ENCODE assay signal across 12 cellular contexts in the genomic region with DNA sequence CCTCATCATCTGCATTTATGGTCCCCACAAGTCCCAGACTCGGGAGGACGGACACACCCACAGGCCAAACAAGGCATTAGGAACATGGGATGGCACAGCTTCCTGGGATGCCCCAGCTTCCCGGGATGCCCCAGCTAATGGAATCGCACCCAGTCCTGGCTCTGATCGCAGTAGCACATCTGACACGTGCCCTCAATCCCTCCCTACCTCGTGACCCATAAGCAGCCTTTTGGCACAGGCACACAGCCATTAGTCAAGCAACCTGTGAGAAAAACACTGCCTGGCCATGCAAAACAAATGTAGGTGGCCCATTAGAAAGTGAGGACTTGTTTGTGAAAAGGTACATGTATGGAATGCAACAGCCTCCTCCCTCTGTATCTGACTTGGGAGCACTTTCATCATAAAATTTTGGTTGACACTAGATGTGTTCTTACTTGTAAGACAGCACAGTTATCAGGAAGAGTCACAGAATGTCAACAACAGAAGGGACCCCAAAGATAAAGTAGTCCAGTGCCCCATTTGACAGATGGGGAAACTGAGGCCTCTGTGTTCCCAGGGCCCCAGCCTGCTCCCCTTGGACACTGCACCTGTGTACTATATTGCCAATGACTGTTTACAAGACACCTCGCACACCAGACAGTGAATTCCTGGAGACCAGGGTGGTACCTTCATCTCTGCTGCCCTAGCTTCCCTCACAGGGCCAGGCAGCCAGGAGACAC. TPM values are rescaled to one million over a fixed set of nuclear protein-coding genes. Genes with fewer than 3 reads are reported as not detected.
DNase-seq lines count a peak whose midpoint lies in the region; ATAC-seq and TF ChIP-seq lines count a peak whose summit lies in the region.
"Had no signal": no experiment of that assay in that cellular context is flagged by ENCODE, and none has a peak within 500 bp of the region (broad histone marks: within the 10 kb centered on the region; RNA-seq: fewer than 3 reads in every experiment).

No MANE protein-coding gene starts in this region.

- H3K9me3 ChIP-seq in HUES64 (ENCODE audit: insufficient read depth, low read depth, low read length) (no peaks in the 10 kb centered on the region), RWPE2 (ENCODE audit: severe bottlenecking) (no peaks in the 10 kb centered on the region)
- H3K9me3 ChIP-seq: Peyer's patch had no signal

- peaks cover 41% of the 10 kb centered on the region for H3K4me1 ChIP-seq in HUES64 (ENCODE audit: insufficient read depth, low read length)
- H3K4me1 ChIP-seq in RWPE2 (ENCODE audit: insufficient read depth, poor library complexity, severe bottlenecking): peaks cover 61% of the 10 kb centered on the region

- no peak for TF ChIP-seq CTCF in RWPE2 (IDR thresholded peaks at IDR 0.05; ENCODE audit: poor library complexity, severe bottlenecking)
- TF ChIP-seq CTCF in retinal pigment epithelial cell (conservative IDR thresholded peaks at IDR 0.05; ENCODE audit: low read depth, low read length): no peak
- TF ChIP-seq CTCF in GM20000 (IDR thresholded peaks at IDR 0.05; ENCODE audit: extremely low read depth, missing control alignments): no peak

- H3K4me3 ChIP-seq in HUES64 (ENCODE audit: low read length) (no peak overlapping the region), RWPE2 (ENCODE audit: severe bottlenecking) (no peak overlapping the region), retinal pigment epithelial cell (ENCODE audit: low read length) (no peak overlapping the region)
- H3K4me3 ChIP-seq: Peyer's patch had no signal

- no peak for ATAC-seq in RWPE2 (ENCODE audit: low read depth)
- ATAC-seq in GM21786 (IDR thresholded peaks at IDR 0.05; ENCODE audit: unreplicated experiment): no peak
- ATAC-seq: activated T-helper 17 cell treated with anti-CD3 and anti-CD28 coated beads, Interleukin-2, amount 50 U/mL, for 72 hours; stimulated activated naive CD8-positive, alpha-beta T cell treated with anti-CD3 and anti-CD28 coated beads, Interleukin-15, amount 100 ng/mL, for 72 hours had no signal

- H3K27ac ChIP-seq in HUES64 (ENCODE audit: low read depth, low read length) (peak overlapping the region; percentile 7; the same call in 1 of the 2 replicates), RWPE2 (ENCODE audit: poor library complexity, severe bottlenecking) (peak overlapping the region; percentile 22), caudate nucleus (ENCODE audit: low read depth, low read length) (no peak overlapping the region)
- H3K27ac ChIP-seq: epithelial cell of prostate, Peyer's patch had no signal

- 79% methylated on average over 8 of the region's 8 CpGs for WGBS in HUES64

- no peak for DNase-seq in RWPE2 (ENCODE audit: low spot score)
- DNase-seq in kidney tubule cell (ENCODE audit: low spot score): peak; percentile 39
- DNase-seq in retinal pigment epithelial cell (ENCODE audit: low read depth): peak; percentile 68
- no peak for DNase-seq in GM20000 (ENCODE audit: low spot score)
- no peak for DNase-seq in caudate nucleus (lab: John Stamatoyannopoulos, UW)
- DNase-seq: activated CD8-positive, alpha-beta memory T cell treated with anti-CD3 and anti-CD28 coated beads for 24 hours; Peyer's patch; stimulated activated naive CD8-positive, alpha-beta T cell treated with anti-CD3 and anti-CD28 coated beads, Interleukin-15, amount 100 ng/mL, for 72 hours had no signal

- no peaks in the 10 kb centered on the region for H3K36me3 ChIP-seq in HUES64 (ENCODE audit: insufficient read depth, low read length)
- H3K36me3 ChIP-seq in RWPE2 (ENCODE audit: low read depth): peaks cover 2% of the 10 kb centered on the region; the same call in 1 of the 2 replicates
- H3K36me3 ChIP-seq: Peyer's patch had no signal

- H3K9ac ChIP-seq in HUES64 (ENCODE audit: low read depth, low read length): no peak overlapping the region

- H3K27me3 ChIP-seq in HUES64 (ENCODE audit: insufficient read depth, low read length): no peaks in the 10 kb centered on the region
- H3K27me3 ChIP-seq in RWPE2 (ENCODE audit: insufficient read depth, poor library complexity, severe bottlenecking): no peaks in the 10 kb centered on the region
- H3K27me3 ChIP-seq: Peyer's patch had no signal

RNA-seq across cellular contexts. Expression of a gene that starts 34.4 kb away (rescaled TPM):
- polyA plus RNA-seq in HUES64 (2013, experiment 1 of 2): 39.8 TPM
- 45.5 TPM for polyA plus RNA-seq in HUES64 (2013, experiment 2 of 2)

Comparison
In these comparisons a context has a peak if more than half of its experiments do, and no peak if none do; other contexts are left out.
1. DNase-seq: peak in kidney tubule cell (single experiment) and retinal pigment epithelial cell (single experiment); none in RWPE2 (single experiment), GM20000 (single experiment) and caudate nucleus (0 of 61).